In genomic region chr1:24992124-24992760, GRCh38 we compare ENCODE assay signal across 14 cellular contexts.
A peak's percentile ranks its signal among the peaks of the same experiment; 100 is the strongest.
DNase-seq lines count a peak whose midpoint lies in the region; ATAC-seq, FAIRE-seq and TF ChIP-seq lines count a peak whose summit lies in the region.
"Had no signal": no experiment of that assay in that cellular context is flagged by ENCODE, and none has a peak within 500 bp of the region (broad histone marks: within the 10 kb centered on the region; RNA-seq: fewer than 3 reads in every experiment).

No MANE protein-coding gene starts in this region.

- DNase-seq in CD4-positive, alpha-beta T cell = no peak
- DNase-seq in GM19239 (ENCODE audit: insufficient read length, low spot score) = no peak
- no peak for DNase-seq in activated naive CD8-positive, alpha-beta T cell treated with anti-CD3 and anti-CD28 coated beads, Interleukin-2, amount 10 ng/mL, durations not matched to agents 7 days and 5 days
- no peak for DNase-seq in CD14-positive monocyte (ENCODE audit: low spot score)
- DNase-seq in HPDE6-E6E7 (ENCODE audit: extremely low spot score) = no peak
- no peak for DNase-seq in Karpas-422
- DNase-seq: BE2C, endodermal cell, left lung, Right ventricle myocardium superior, thyroid gland had no signal

- no peaks in the 10 kb centered on the region for H4K20me1 ChIP-seq in Karpas-422 (ENCODE audit: insufficient read depth, low read depth, low read length)

- H3K4me1 ChIP-seq in Karpas-422 (ENCODE audit: low read length) = no peaks in the 10 kb centered on the region
- H3K4me1 ChIP-seq: BE2C, left lung, psoas muscle, thyroid gland had no signal

- CTCF ChIA-PET in CD4-positive, alpha-beta T cell (lab: Charles Lee) = interaction anchor here (1.2 to 2.3 kb wide), 5 partner anchors 11 to 37 kb away, joined by 3 to 7 read pairs (median 4); no protein-coding TSS in a partner anchor

- peaks cover 3% of the 10 kb centered on the region for H3K9me3 Mint-ChIP-seq in CD4-positive, alpha-beta T cell
- no peaks in the 10 kb centered on the region for H3K9me3 Mint-ChIP-seq in activated naive CD8-positive, alpha-beta T cell treated with anti-CD3 and anti-CD28 coated beads, Interleukin-2, amount 10 ng/mL, durations not matched to agents 7 days and 5 days
- H3K9me3 Mint-ChIP-seq in nephron = peaks cover 4% of the 10 kb centered on the region
- peaks cover 0 to 9% (median 4%) of the 10 kb centered on the region in 7 donors for H3K9me3 Mint-ChIP-seq in CD14-positive monocyte

- no peaks in the 10 kb centered on the region for H3K79me2 ChIP-seq in Karpas-422 (ENCODE audit: low read length)

- H3K36me3 Mint-ChIP-seq in CD4-positive, alpha-beta T cell (ENCODE audit: low read depth) = no peaks in the 10 kb centered on the region
- peaks cover 14% of the 10 kb centered on the region for H3K36me3 Mint-ChIP-seq in activated naive CD8-positive, alpha-beta T cell treated with anti-CD3 and anti-CD28 coated beads, Interleukin-2, amount 10 ng/mL, durations not matched to agents 7 days and 5 days
- no peaks in the 10 kb centered on the region for H3K36me3 Mint-ChIP-seq in nephron (ENCODE audit: low read depth)
- H3K36me3 Mint-ChIP-seq in CD14-positive monocyte = peaks cover 6 to 7% of the 10 kb centered on the region in 2 donors

- no peaks in the 10 kb centered on the region for H3K9me2 ChIP-seq in Karpas-422 (replicated peaks; ENCODE audit: insufficient read depth, low read length)

- FAIRE-seq in GM19239 (lab: Jason Lieb, UNC) = peak; percentile 47
- FAIRE-seq: K562 had no signal

- H2AFZ ChIP-seq in Karpas-422 (ENCODE audit: low read length) = no peak overlapping the region

- no peak for TF ChIP-seq CTCF in CD4-positive, alpha-beta T cell (IDR thresholded peaks at IDR 0.05)
- no peak for TF ChIP-seq CTCF in nephron (IDR thresholded peaks at IDR 0.05; ENCODE audit: unreplicated experiment in 3 of 3)
- TF ChIP-seq CTCF in CD14-positive monocyte (IDR thresholded peaks at IDR 0.05) = no peak

- no peaks in the 10 kb centered on the region for H3K9me3 ChIP-seq in CD4-positive, alpha-beta T cell (ENCODE audit: control insufficient read depth, low read length)
- H3K9me3 ChIP-seq in Karpas-422 (ENCODE audit: low read length) = no peaks in the 10 kb centered on the region
- H3K9me3 ChIP-seq: BE2C, left lung, psoas muscle, thyroid gland had no signal

- intact Hi-C loops in CD4-positive, alpha-beta T cell (cut with DNase I, micrococcal nuclease) = loop anchor here in 1 of 2 experiments (5.0 kb wide), 1 partner anchor 40 kb away; no protein-coding TSS in a partner anchor
- intact Hi-C loops in CD14-positive monocyte (cut with micrococcal nuclease) = no loop called here

- H3K9ac ChIP-seq in Karpas-422 (ENCODE audit: low read length) = no peak overlapping the region

- no peaks in the 10 kb centered on the region for H3K27me3 ChIP-seq in CD4-positive, alpha-beta T cell (ENCODE audit: control insufficient read depth, insufficient read depth, low read length)
- H3K27me3 ChIP-seq in Karpas-422 (ENCODE audit: low read length) = no peaks in the 10 kb centered on the region
- H3K27me3 ChIP-seq: BE2C, thyroid gland had no signal

- POLR2A ChIA-PET in CD4-positive, alpha-beta T cell (lab: Charles Lee) = interaction anchor here (0.6 to 5.7 kb wide), 6 partner anchors 11 to 240 kb away, joined by 3 to 39 read pairs (median 4); partner anchors contain the start of gene SYF2
- POLR2A ChIA-PET in activated naive CD8-positive, alpha-beta T cell treated with anti-CD3 and anti-CD28 coated beads, Interleukin-2, amount 10 ng/mL, durations not matched to agents 7 days and 5 days (lab: Charles Lee) = interaction anchor here (0.8 to 17.6 kb wide), 10 partner anchors 10 to 39 kb away, joined by 3 to 266 read pairs (median 4); no protein-coding TSS in a partner anchor

- peak overlapping the region; percentile 87 for H3K27ac ChIP-seq in CD4-positive, alpha-beta T cell (ENCODE audit: low read depth, low read length)
- no peak overlapping the region for H3K27ac ChIP-seq in Karpas-422 (ENCODE audit: low read length)
- H3K27ac ChIP-seq: psoas muscle, thyroid gland had no signal

- no peak overlapping the region for H3K4me2 ChIP-seq in Karpas-422 (ENCODE audit: low read depth, low read length, poor library complexity, severe bottlenecking)

- no peaks in the 10 kb centered on the region for H3K36me3 ChIP-seq in Karpas-422 (ENCODE audit: insufficient read depth, low read length)
- H3K36me3 ChIP-seq: BE2C, left lung, thyroid gland had no signal

- H3K27ac Mint-ChIP-seq in CD4-positive, alpha-beta T cell = peak overlapping the region; percentile 93
- peak overlapping the region; percentile 96 for H3K27ac Mint-ChIP-seq in activated naive CD8-positive, alpha-beta T cell treated with anti-CD3 and anti-CD28 coated beads, Interleukin-2, amount 10 ng/mL, durations not matched to agents 7 days and 5 days
- H3K27ac Mint-ChIP-seq in nephron (peak overlapping the region; percentile 35 to 77 (median 48)), CD14-positive monocyte (peak overlapping the region in 1 of 7 donors; percentile 63)
- H3K27ac Mint-ChIP-seq: endodermal cell had no signal

- peaks cover 97% of the 10 kb centered on the region for H3K4me1 Mint-ChIP-seq in CD4-positive, alpha-beta T cell (ENCODE audit: low read depth)
- H3K4me1 Mint-ChIP-seq in activated naive CD8-positive, alpha-beta T cell treated with anti-CD3 and anti-CD28 coated beads, Interleukin-2, amount 10 ng/mL, durations not matched to agents 7 days and 5 days = peaks cover 90% of the 10 kb centered on the region
- peaks cover 9% of the 10 kb centered on the region for H3K4me1 Mint-ChIP-seq in nephron
- H3K4me1 Mint-ChIP-seq in CD14-positive monocyte = peaks cover 21% of the 10 kb centered on the region

- peak; percentile 40 for ATAC-seq in CD4-positive, alpha-beta T cell (ENCODE audit: poor library complexity)
- ATAC-seq in activated naive CD8-positive, alpha-beta T cell treated with anti-CD3 and anti-CD28 coated beads, Interleukin-2, amount 10 ng/mL, durations not matched to agents 7 days and 5 days (ENCODE audit: low read depth) = peak; percentile 13
- ATAC-seq: K562, psoas muscle had no signal

- H3K27me3 Mint-ChIP-seq in CD4-positive, alpha-beta T cell = no peaks in the 10 kb centered on the region
- H3K27me3 Mint-ChIP-seq in activated naive CD8-positive, alpha-beta T cell treated with anti-CD3 and anti-CD28 coated beads, Interleukin-2, amount 10 ng/mL, durations not matched to agents 7 days and 5 days = no peaks in the 10 kb centered on the region
- peaks cover 39% of the 10 kb centered on the region for H3K27me3 Mint-ChIP-seq in nephron (ENCODE audit: low read depth)
- H3K27me3 Mint-ChIP-seq in CD14-positive monocyte (ENCODE audit: low read depth in 3 of 3) = peaks cover 16 to 34% (median 31%) of the 10 kb centered on the region in 3 donors

- H3K4me3 Mint-ChIP-seq in CD4-positive, alpha-beta T cell = peak overlapping the region; percentile 80
- H3K4me3 Mint-ChIP-seq in activated naive CD8-positive, alpha-beta T cell treated with anti-CD3 and anti-CD28 coated beads, Interleukin-2, amount 10 ng/mL, durations not matched to agents 7 days and 5 days = peak overlapping the region; percentile 72
- H3K4me3 Mint-ChIP-seq in nephron = no peak overlapping the region
- H3K4me3 Mint-ChIP-seq in CD14-positive monocyte = no peak overlapping the region
- H3K4me3 Mint-ChIP-seq: endodermal cell had no signal

- H3K4me3 ChIP-seq in Karpas-422 (ENCODE audit: low read length) = no peak overlapping the region
- H3K4me3 ChIP-seq: K562, left lung, psoas muscle, thyroid gland had no signal

Comparison
In these comparisons a context has a peak if more than half of its experiments do, and no peak if none do; other contexts are left out.
1. H3K4me3 Mint-ChIP-seq: peak in CD4-positive, alpha-beta T cell (single experiment) and activated naive CD8-positive, alpha-beta T cell treated with anti-CD3 and anti-CD28 coated beads, Interleukin-2, amount 10 ng/mL, durations not matched to agents 7 days and 5 days (single experiment); none in nephron (0 of 3) and CD14-positive monocyte (0 of 2).